1 cellular context compared by ENCODE assay signal in genomic region chr15:74988007-74988800, GRCh38.
TF ChIP-seq lines count a peak whose summit lies in the region.

No MANE protein-coding gene starts in this region.

TF ChIP-seq in endothelial cell of umbilical vein, 7 proteins besides CTCF, POLR2A, EP300 and RAD21:
- TF ChIP-seq POLR2AphosphoS5 (IDR thresholded peaks at IDR 0.05; ENCODE audit: insufficient read depth, low read depth, low read length) (no peak), GATA2 (IDR thresholded peaks at IDR 0.05; ENCODE audit: insufficient read depth, insufficient read length, low read depth, low read length) (no peak), EZH2 (IDR thresholded peaks at IDR 0.05; ENCODE audit: borderline replicate concordance, low read depth, low read length, severe bottlenecking) (no peak), JUN (IDR thresholded peaks at IDR 0.05; ENCODE audit: borderline replicate concordance, insufficient read depth, insufficient read length, low read depth) (no peak), MAX (IDR thresholded peaks at IDR 0.05; ENCODE audit: insufficient read depth, insufficient read length) (no peak), FOS (IDR thresholded peaks at IDR 0.05; ENCODE audit: borderline replicate concordance, insufficient read depth, low read length) (no peak), MYC (IDR thresholded peaks at IDR 0.05; ENCODE audit: low read depth, low read length) (no peak)
TF ChIP-seq in endothelial cell of umbilical vein: peak in this region for 0.
